In the genomic region with DNA sequence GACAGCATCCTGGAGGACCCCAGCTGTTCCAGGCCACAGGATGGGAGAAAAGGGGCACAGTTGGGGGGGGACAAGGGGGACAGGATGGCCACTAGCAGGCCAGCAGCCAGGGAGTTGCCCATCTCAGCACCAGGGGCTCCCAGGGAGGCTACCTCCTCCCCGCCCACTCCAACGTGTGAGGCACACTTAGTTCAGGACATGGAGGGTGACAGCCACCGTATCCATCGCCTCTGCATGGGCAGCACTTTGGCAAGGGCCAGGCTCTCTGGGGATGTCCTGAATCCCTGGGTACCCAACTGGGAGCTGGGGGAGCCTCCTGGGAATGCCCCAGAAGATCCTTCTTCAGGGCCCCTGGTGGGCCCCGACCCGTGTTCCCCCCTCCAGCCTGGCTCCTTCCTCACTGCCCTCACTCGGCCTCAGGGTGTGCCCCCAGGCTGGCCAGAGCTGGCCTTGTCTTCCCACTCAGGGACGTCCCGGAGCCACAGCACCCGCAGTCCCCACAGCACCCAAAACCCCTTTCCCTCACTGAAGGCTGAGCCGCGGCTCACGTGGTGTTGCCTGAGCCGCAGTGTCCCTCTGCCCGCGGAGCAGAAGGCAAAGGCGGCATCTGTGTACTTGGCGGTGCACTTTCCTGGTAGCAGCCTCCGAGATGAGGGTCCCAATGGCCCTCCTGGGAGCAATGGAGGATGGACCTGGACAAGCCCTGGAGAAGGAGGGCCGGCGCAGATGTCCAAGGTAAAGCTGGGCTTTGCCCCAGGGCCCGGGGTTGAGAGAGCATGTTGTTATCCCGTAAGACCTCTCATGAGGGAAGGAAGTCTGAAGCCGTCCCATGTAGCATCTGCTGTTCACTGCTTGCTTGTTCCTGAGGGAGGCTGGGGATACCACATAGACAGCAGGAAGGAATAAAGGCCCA, we compare ENCODE assay signal across 21 cellular contexts. TPM values are rescaled to one million over a fixed set of nuclear protein-coding genes. Genes with fewer than 3 reads are reported as not detected.
A peak's percentile ranks its signal among the peaks of the same experiment; 100 is the strongest.
DNase-seq lines count a peak whose midpoint lies in the region; ATAC-seq, FAIRE-seq and TF ChIP-seq lines count a peak whose summit lies in the region.
"Had no signal": no experiment of that assay in that cellular context is flagged by ENCODE, and none has a peak within 500 bp of the region (broad histone marks: within the 10 kb centered on the region; RNA-seq: fewer than 3 reads in every experiment).

No MANE protein-coding gene starts in this region.

- peaks cover 0 to 10% of the 10 kb centered on the region in 2 donors for H3K36me3 Mint-ChIP-seq in activated naive CD4-positive, alpha-beta T cell treated with anti-CD3 and anti-CD28 coated beads, Interleukin-2, amount 50 U/mL, for 72 hours
- peaks cover 17% of the 10 kb centered on the region for H3K36me3 Mint-ChIP-seq in activated naive CD4-positive, alpha-beta T cell treated with anti-CD3 and anti-CD28 coated beads, Interleukin-2, amount 10 ng/mL, durations not matched to agents 7 days and 5 days
- peaks cover 23% of the 10 kb centered on the region for H3K36me3 Mint-ChIP-seq in effector memory CD8-positive, alpha-beta T cell (ENCODE audit: insufficient read depth)

- no peak overlapping the region for H3K4me3 Mint-ChIP-seq in activated naive CD4-positive, alpha-beta T cell treated with anti-CD3 and anti-CD28 coated beads, Interleukin-2, amount 10 ng/mL, durations not matched to agents 7 days and 5 days
- no peak overlapping the region for H3K4me3 Mint-ChIP-seq in effector memory CD8-positive, alpha-beta T cell

- peak overlapping the region; percentile 37 for H2BK120ac ChIP-seq in neuronal stem cell (ENCODE audit: low read depth, low read length)

- intact Hi-C loops in uterus (cut with DNase I; ENCODE audit: low total_unique reads): no loop called here

- H3K36me3 ChIP-seq in neuronal stem cell (replicated peaks in 1 of 2; ENCODE audit: control insufficient read depth in 2 of 2, insufficient read depth in 2 of 2, low read length in 2 of 2) (no peaks in the 10 kb centered on the region), uterus (no peaks in the 10 kb centered on the region)

- no peak overlapping the region for H3K27ac ChIP-seq in neuronal stem cell (replicated peaks; ENCODE audit: low read length)
- H3K27ac ChIP-seq in uterus: no peak overlapping the region
- H3K27ac ChIP-seq: KMS-11 had no signal

- H3K4me1 ChIP-seq in neuronal stem cell (ENCODE audit: control insufficient read depth in 2 of 2, insufficient read depth in 1 of 2, low read depth in 1 of 2, low read length in 2 of 2) (peaks cover 0 to 1% of the 10 kb centered on the region in 2 donors), uterus (no peaks in the 10 kb centered on the region)

- H2AK5ac ChIP-seq in neuronal stem cell (ENCODE audit: low read depth, low read length): peak overlapping the region; percentile 82

- H3K14ac ChIP-seq in neuronal stem cell (ENCODE audit: low read length): peak overlapping the region; percentile 84

- no peak for DNase-seq in activated naive CD4-positive, alpha-beta T cell treated with anti-CD3 and anti-CD28 coated beads, Interleukin-2, amount 50 U/mL, for 72 hours (ENCODE audit: low spot score in 2 of 2)
- no peak for DNase-seq in activated naive CD4-positive, alpha-beta T cell treated with anti-CD3 and anti-CD28 coated beads, Interleukin-2, amount 10 ng/mL, durations not matched to agents 7 days and 5 days
- DNase-seq in HTR-8/SVneo (ENCODE audit: insufficient read length, low spot score) (no peak), neuronal stem cell (ENCODE audit: low spot score) (no peak), uterus (no peak), foreskin melanocyte (no peak)
- DNase-seq in effector memory CD8-positive, alpha-beta T cell: no peak
- DNase-seq in activated CD4-positive, alpha-beta T cell treated with anti-CD3 and anti-CD28 coated beads, Interleukin-2, amount 50 U/mL, for 1 hour: no peak
- DNase-seq: C1 segment of cervical spinal cord, DMS53, NCI-H1436 treated with DMSO at 0.1 percent for 48 hours, NCI-H2029 treated with DMSO at 0.1 percent for 48 hours, NCI-H2171 treated with DMSO at 0.1 percent for 48 hours, NCI-H774, RPMI8226 had no signal

- no peak overlapping the region for H2AFZ ChIP-seq in neuronal stem cell (ENCODE audit: low read length)

- H3K4me3 ChIP-seq in neuronal stem cell (ENCODE audit: low read length in 2 of 2): no peak overlapping the region
- H3K4me3 ChIP-seq in uterus: no peak overlapping the region

- H3K9ac ChIP-seq in neuronal stem cell (ENCODE audit: low read depth, low read length, poor library complexity): peak overlapping the region; percentile 51
- H3K9ac ChIP-seq: KMS-11 had no signal

- peak overlapping the region; percentile 65 for H3K18ac ChIP-seq in neuronal stem cell (ENCODE audit: low read length)

- peaks cover 0 to 5% of the 10 kb centered on the region in 2 donors for H3K9me3 Mint-ChIP-seq in activated naive CD4-positive, alpha-beta T cell treated with anti-CD3 and anti-CD28 coated beads, Interleukin-2, amount 50 U/mL, for 72 hours
- H3K9me3 Mint-ChIP-seq in activated naive CD4-positive, alpha-beta T cell treated with anti-CD3 and anti-CD28 coated beads, Interleukin-2, amount 10 ng/mL, durations not matched to agents 7 days and 5 days: no peaks in the 10 kb centered on the region
- H3K9me3 Mint-ChIP-seq in effector memory CD8-positive, alpha-beta T cell: no peaks in the 10 kb centered on the region

- FAIRE-seq in HTR-8/SVneo (lab: Jason Lieb, UNC): peak; percentile 92
- FAIRE-seq: GM19239, H54, HepG2 had no signal

- peak overlapping the region; percentile 61 to 77 for H3K27ac Mint-ChIP-seq in activated naive CD4-positive, alpha-beta T cell treated with anti-CD3 and anti-CD28 coated beads, Interleukin-2, amount 50 U/mL, for 72 hours
- H3K27ac Mint-ChIP-seq in activated naive CD4-positive, alpha-beta T cell treated with anti-CD3 and anti-CD28 coated beads, Interleukin-2, amount 10 ng/mL, durations not matched to agents 7 days and 5 days: no peak overlapping the region
- H3K27ac Mint-ChIP-seq in effector memory CD8-positive, alpha-beta T cell: peak overlapping the region; percentile 35 to 79

- H3K79me1 ChIP-seq in neuronal stem cell (ENCODE audit: low read depth, low read length): peaks cover 2% of the 10 kb centered on the region

- H3K4me1 Mint-ChIP-seq in activated naive CD4-positive, alpha-beta T cell treated with anti-CD3 and anti-CD28 coated beads, Interleukin-2, amount 10 ng/mL, durations not matched to agents 7 days and 5 days: no peaks in the 10 kb centered on the region
- peaks cover 7 to 16% of the 10 kb centered on the region in 2 donors for H3K4me1 Mint-ChIP-seq in effector memory CD8-positive, alpha-beta T cell (ENCODE audit: low read depth in 2 of 2)

- peak overlapping the region; percentile 71 for H3K23ac ChIP-seq in neuronal stem cell (ENCODE audit: low read depth, low read length, poor library complexity)

- CTCF ChIA-PET in activated naive CD4-positive, alpha-beta T cell treated with anti-CD3 and anti-CD28 coated beads, Interleukin-2, amount 10 ng/mL, durations not matched to agents 7 days and 5 days (lab: Charles Lee): interaction anchor here (1.5 kb wide), 1 partner anchor 13 kb away, joined by 3 read pairs; no protein-coding TSS in a partner anchor

- no peak overlapping the region for H4K91ac ChIP-seq in neuronal stem cell (ENCODE audit: low read depth, low read length, poor library complexity)

- no peak for ATAC-seq in activated naive CD4-positive, alpha-beta T cell treated with anti-CD3 and anti-CD28 coated beads, Interleukin-2, amount 50 U/mL, for 72 hours
- no peak for ATAC-seq in effector memory CD8-positive, alpha-beta T cell (replicated peaks)

- no peak for TF ChIP-seq POLR2A in uterus (IDR thresholded peaks at IDR 0.05)

- no peak overlapping the region for H2BK15ac ChIP-seq in neuronal stem cell (ENCODE audit: low read length)

- H4K8ac ChIP-seq in neuronal stem cell (ENCODE audit: low read depth, low read length): no peak overlapping the region

- peaks cover 0 to 1% of the 10 kb centered on the region in 2 donors for H3K9me3 ChIP-seq in neuronal stem cell (replicated peaks in 1 of 2; ENCODE audit: control insufficient read depth in 2 of 2, insufficient read depth in 1 of 2, low read depth in 1 of 2, low read length in 2 of 2)
- no peaks in the 10 kb centered on the region for H3K9me3 ChIP-seq in uterus

- no peak overlapping the region for H2BK5ac ChIP-seq in neuronal stem cell (ENCODE audit: low read length)

- no peak for TF ChIP-seq CTCF in uterus (IDR thresholded peaks at IDR 0.05)

- no peak overlapping the region for H3K4me2 ChIP-seq in neuronal stem cell (ENCODE audit: insufficient read depth, low read length, poor library complexity, severe bottlenecking)
- H3K4me2 ChIP-seq: KMS-11 had no signal

- WGBS in neuronal stem cell (ENCODE audit: extremely low coverage in 2 of 2, insufficient read length in 2 of 2, insufficient replicate concordance in 1 of 2), 2 donors: no CpG with 5 or more reads among the region's 24 CpGs

- no peaks in the 10 kb centered on the region for H3K27me3 Mint-ChIP-seq in activated naive CD4-positive, alpha-beta T cell treated with anti-CD3 and anti-CD28 coated beads, Interleukin-2, amount 10 ng/mL, durations not matched to agents 7 days and 5 days
- no peaks in the 10 kb centered on the region for H3K27me3 Mint-ChIP-seq in effector memory CD8-positive, alpha-beta T cell

- no peak overlapping the region for H2BK12ac ChIP-seq in neuronal stem cell (ENCODE audit: low read length)

- H3K4ac ChIP-seq in neuronal stem cell (ENCODE audit: low read length): no peak overlapping the region

- H3K27me3 ChIP-seq in neuronal stem cell (ENCODE audit: control insufficient read depth in 3 of 3, insufficient read depth in 3 of 3, low read depth in 1 of 3, low read length in 3 of 3): no peaks in the 10 kb centered on the region
- H3K27me3 ChIP-seq in uterus: no peaks in the 10 kb centered on the region

RNA-seq across cellular contexts. Expression of a gene that starts 30.7 kb away (rescaled TPM):
- total RNA-seq in activated naive CD4-positive, alpha-beta T cell treated with anti-CD3 and anti-CD28 coated beads, Interleukin-2, amount 50 U/mL, for 72 hours: 10 to 100 TPM in 1 of 2 donors, 1 to 10 TPM in 1; 6.6 to 12.7 TPM
- not detected for polyA plus RNA-seq in neuronal stem cell (2013, experiment 1 of 2)
- not detected for polyA plus RNA-seq in neuronal stem cell (2013, experiment 2 of 2)
- 1 to 10 TPM in 1 of 4 donors, under 1 TPM in 3; 0.21 to 3.1 (median 0.43) TPM for total RNA-seq in uterus
- total RNA-seq: A172, HepG2, M059J had no signal
- polyA plus RNA-seq: HepG2 had no signal
